1 cellular context compared by ENCODE assay signal in genomic region chr6:165632194-165632593, GRCh38.
TF ChIP-seq lines count a peak whose summit lies in the region.

No MANE protein-coding gene starts in this region.

TF ChIP-seq in endothelial cell of umbilical vein, 7 proteins besides CTCF, POLR2A, EP300 and RAD21 (continued from another document):
- TF ChIP-seq MAX (IDR thresholded peaks at IDR 0.05; ENCODE audit: insufficient read depth, insufficient read length) = no peak
